ENCODE assay signal across 19 cellular contexts in genomic region chr13:36313047-36313969, GRCh38. TPM values are rescaled to one million over a fixed set of nuclear protein-coding genes. Genes with fewer than 3 reads are reported as not detected.
A peak's percentile ranks its signal among the peaks of the same experiment; 100 is the strongest.
DNase-seq lines count a peak whose midpoint lies in the region; ATAC-seq, FAIRE-seq and TF ChIP-seq lines count a peak whose summit lies in the region.
"Had no signal": no experiment of that assay in that cellular context is flagged by ENCODE, and none has a peak within 500 bp of the region (broad histone marks: within the 10 kb centered on the region; RNA-seq: fewer than 3 reads in every experiment).

No MANE protein-coding gene starts in this region.

- peak overlapping the region; percentile 20 for H3K27ac Mint-ChIP-seq in activated CD4-positive, alpha-beta memory T cell treated with anti-CD3 and anti-CD28 coated beads for 36 hours
- H3K27ac Mint-ChIP-seq in activated CD4-positive, alpha-beta memory T cell treated with anti-CD3 and anti-CD28 coated beads, Interleukin-2, amount 10 ng/mL, durations not matched to agents 7 days and 5 days, result no peak overlapping the region

- SMC1A ChIA-PET in GM12878 (lab: Charles Lee; ENCODE audit: uncharacterized antibody, unreplicated experiment), result no interaction called here

- in situ Hi-C loops in GM12878 (cut with MboI), result no loop called here

- TSS peak; percentile 7 for BruUV-seq in GM12878 (replicated peaks; lab: Mats Ljungman, UMichigan)

- H3K27ac ChIP-seq in Karpas-422 (ENCODE audit: low read length), result no peak overlapping the region
- H3K27ac ChIP-seq in GM12878 (ENCODE audit: control insufficient read depth, insufficient read depth), result no peak overlapping the region
- peak overlapping the region; percentile 2 for H3K27ac ChIP-seq in osteoblast (ENCODE audit: low read depth, low read length)
- H3K27ac ChIP-seq: C4-2B, SK-N-MC had no signal

- no peaks in the 10 kb centered on the region for H3K36me3 ChIP-seq in Karpas-422 (ENCODE audit: insufficient read depth, low read length)
- H3K36me3 ChIP-seq in GM12878 (ENCODE audit: control insufficient read depth in 2 of 2, insufficient read depth in 2 of 2, low read length in 1 of 2), result peaks cover 0 to 1% of the 10 kb centered on the region in 2 experiments; a peak in 1 of 4 replicates
- peaks cover 37% of the 10 kb centered on the region for H3K36me3 ChIP-seq in osteoblast (ENCODE audit: insufficient read depth, low read length)

- H3K9me3 ChIP-seq in Karpas-422 (ENCODE audit: low read length), result no peaks in the 10 kb centered on the region
- H3K9me3 ChIP-seq in GM12878 (replicated peaks; ENCODE audit: control insufficient read depth, insufficient read depth, low read length), result no peaks in the 10 kb centered on the region
- no peaks in the 10 kb centered on the region for H3K9me3 ChIP-seq in osteoblast (ENCODE audit: low read depth, low read length)
- H3K9me3 ChIP-seq: Caco-2 had no signal

- H3K4me2 ChIP-seq in Karpas-422 (ENCODE audit: low read depth, low read length, poor library complexity, severe bottlenecking), result no peak overlapping the region
- H3K4me2 ChIP-seq in GM12878 (ENCODE audit: control insufficient read depth, insufficient read depth), result no peak overlapping the region
- no peak overlapping the region for H3K4me2 ChIP-seq in osteoblast (ENCODE audit: insufficient read depth, low read length)

- peaks cover 26% of the 10 kb centered on the region for H3K36me3 Mint-ChIP-seq in activated CD4-positive, alpha-beta memory T cell treated with anti-CD3 and anti-CD28 coated beads for 36 hours
- H3K36me3 Mint-ChIP-seq in activated CD4-positive, alpha-beta memory T cell treated with anti-CD3 and anti-CD28 coated beads, Interleukin-2, amount 10 ng/mL, durations not matched to agents 7 days and 5 days (ENCODE audit: low read depth), result peaks cover 27% of the 10 kb centered on the region

- H3K79me2 ChIP-seq in Karpas-422 (ENCODE audit: low read length) (no peaks in the 10 kb centered on the region), GM12878 (ENCODE audit: control insufficient read depth, insufficient read depth, low read length) (no peaks in the 10 kb centered on the region), osteoblast (ENCODE audit: insufficient read depth, low read length) (peaks cover 12% of the 10 kb centered on the region)

- no peak for DNase-seq in activated CD4-positive, alpha-beta memory T cell treated with anti-CD3 and anti-CD28 coated beads for 36 hours
- DNase-seq in activated CD4-positive, alpha-beta memory T cell treated with anti-CD3 and anti-CD28 coated beads, Interleukin-2, amount 10 ng/mL, durations not matched to agents 7 days and 5 days, result no peak
- DNase-seq in Karpas-422 (no peak), GM12878 (ENCODE audit: low read depth, low spot score) (no peak), osteoblast (ENCODE audit: insufficient read length, low spot score, missing footprints) (no peak), HuH-7.5 (ENCODE audit: low spot score) (no peak), NCI-H774 (lab: John Stamatoyannopoulos, UW) (no peak), NCI-H1417 (lab: John Stamatoyannopoulos, UW) (no peak)
- DNase-seq: Caco-2, DMS53, NCI-H1694, NCI-H2107, NCI-H345, NCI-H69 had no signal

- RAD21 ChIA-PET in GM12878 (lab: Charles Lee; ENCODE audit: unreplicated experiment), result no interaction called here

- no peak for TF ChIP-seq EP300 in GM12878 (IDR thresholded peaks at IDR 0.05; ENCODE audit: borderline replicate concordance in 1 of 2, control insufficient read depth in 1 of 2, low read depth in 2 of 2, low read length in 2 of 2)

- no peaks in the 10 kb centered on the region for H3K9me2 ChIP-seq in Karpas-422 (replicated peaks; ENCODE audit: insufficient read depth, low read length)

- H3K9me3 Mint-ChIP-seq in activated CD4-positive, alpha-beta memory T cell treated with anti-CD3 and anti-CD28 coated beads for 36 hours, result no peaks in the 10 kb centered on the region
- no peaks in the 10 kb centered on the region for H3K9me3 Mint-ChIP-seq in activated CD4-positive, alpha-beta memory T cell treated with anti-CD3 and anti-CD28 coated beads, Interleukin-2, amount 10 ng/mL, durations not matched to agents 7 days and 5 days

- no peak for TF ChIP-seq RAD21 in GM12878 (IDR thresholded peaks at IDR 0.05; ENCODE audit: insufficient read depth, low read depth, low read length)

- TF ChIP-seq CTCF in GM12878 (IDR thresholded peaks at IDR 0.05 in 2 of 3, conservative IDR thresholded peaks at IDR 0.05 in 1 of 3; ENCODE audit: control insufficient read depth in 2 of 3, extremely low read depth in 1 of 3, insufficient read depth in 1 of 3, low read depth in 3 of 3, low read length in 3 of 3) (no peak), osteoblast (IDR thresholded peaks at IDR 0.05; ENCODE audit: extremely low read depth, low read depth, low read length) (no peak)

- POLR2A ChIA-PET in activated CD4-positive, alpha-beta memory T cell treated with anti-CD3 and anti-CD28 coated beads for 36 hours (lab: Charles Lee), result interaction anchor here (1.1 kb wide), 1 partner anchor 33 kb away, joined by 3 read pairs; the partner anchor contains the start of gene SPART
- POLR2A ChIA-PET in activated CD4-positive, alpha-beta memory T cell treated with anti-CD3 and anti-CD28 coated beads, Interleukin-2, amount 10 ng/mL, durations not matched to agents 7 days and 5 days (lab: Charles Lee), result no interaction called here
- POLR2A ChIA-PET in GM12878 (lab: Charles Lee), result interaction anchor here (0.7 kb wide), 1 partner anchor 13 kb away, joined by 4 read pairs; no protein-coding TSS in a partner anchor

- CTCF ChIA-PET in activated CD4-positive, alpha-beta memory T cell treated with anti-CD3 and anti-CD28 coated beads for 36 hours (lab: Charles Lee), result no interaction called here
- CTCF ChIA-PET in activated CD4-positive, alpha-beta memory T cell treated with anti-CD3 and anti-CD28 coated beads, Interleukin-2, amount 10 ng/mL, durations not matched to agents 7 days and 5 days (lab: Charles Lee), result no interaction called here
- CTCF ChIA-PET in GM12878 (lab: Yijun Ruan, JAX), result interaction anchor here (0.8 to 1.1 kb wide), 2 partner anchors 30 to 31 kb away, joined by 3 to 5 read pairs; no protein-coding TSS in a partner anchor

- H3K27me3 ChIP-seq in Karpas-422 (ENCODE audit: low read length) (no peaks in the 10 kb centered on the region), GM12878 (replicated peaks in 1 of 2; ENCODE audit: control insufficient read depth in 2 of 2, insufficient read depth in 2 of 2, low read length in 1 of 2) (no peaks in the 10 kb centered on the region), osteoblast (ENCODE audit: insufficient read depth, low read length) (no peaks in the 10 kb centered on the region)

- H3K4me1 Mint-ChIP-seq in activated CD4-positive, alpha-beta memory T cell treated with anti-CD3 and anti-CD28 coated beads for 36 hours (ENCODE audit: low read depth), result peaks cover 1% of the 10 kb centered on the region
- H3K4me1 Mint-ChIP-seq in activated CD4-positive, alpha-beta memory T cell treated with anti-CD3 and anti-CD28 coated beads, Interleukin-2, amount 10 ng/mL, durations not matched to agents 7 days and 5 days, result no peaks in the 10 kb centered on the region

- no peak overlapping the region for H3K4me3 ChIP-seq in Karpas-422 (ENCODE audit: low read length)
- no peak overlapping the region for H3K4me3 ChIP-seq in GM12878
- no peak overlapping the region for H3K4me3 ChIP-seq in osteoblast (ENCODE audit: insufficient read depth, low read length)
- H3K4me3 ChIP-seq: SK-N-MC had no signal

- H3K9ac ChIP-seq in Karpas-422 (ENCODE audit: low read length) (no peak overlapping the region), GM12878 (ENCODE audit: control insufficient read depth, insufficient read depth, low read length) (no peak overlapping the region)

- no peak for FAIRE-seq in GM12878 (lab: Jason Lieb, UNC)
- FAIRE-seq: GM12891 had no signal

- H3K27me3 Mint-ChIP-seq in activated CD4-positive, alpha-beta memory T cell treated with anti-CD3 and anti-CD28 coated beads for 36 hours, result no peaks in the 10 kb centered on the region
- no peaks in the 10 kb centered on the region for H3K27me3 Mint-ChIP-seq in activated CD4-positive, alpha-beta memory T cell treated with anti-CD3 and anti-CD28 coated beads, Interleukin-2, amount 10 ng/mL, durations not matched to agents 7 days and 5 days

- intact Hi-C loops in activated CD4-positive, alpha-beta memory T cell treated with anti-CD3 and anti-CD28 coated beads for 36 hours (cut with micrococcal nuclease), result no loop called here
- intact Hi-C loops in GM12878 (cut with micrococcal nuclease; ENCODE audit: unreplicated experiment), result no loop called here

- H3K4me1 ChIP-seq in Karpas-422 (ENCODE audit: low read length) (no peaks in the 10 kb centered on the region), GM12878 (ENCODE audit: control insufficient read depth, insufficient read depth, low read length) (no peaks in the 10 kb centered on the region), osteoblast (ENCODE audit: insufficient read depth, low read length) (peaks cover 22% of the 10 kb centered on the region)
- H3K4me1 ChIP-seq: Caco-2 had no signal

- H4K20me1 ChIP-seq in Karpas-422 (ENCODE audit: insufficient read depth, low read depth, low read length) (no peaks in the 10 kb centered on the region), GM12878 (ENCODE audit: control insufficient read depth, insufficient read depth) (no peaks in the 10 kb centered on the region), osteoblast (ENCODE audit: insufficient read depth, low read length) (peaks cover 3% of the 10 kb centered on the region)

- no peak overlapping the region for H3K4me3 Mint-ChIP-seq in activated CD4-positive, alpha-beta memory T cell treated with anti-CD3 and anti-CD28 coated beads for 36 hours
- H3K4me3 Mint-ChIP-seq in activated CD4-positive, alpha-beta memory T cell treated with anti-CD3 and anti-CD28 coated beads, Interleukin-2, amount 10 ng/mL, durations not matched to agents 7 days and 5 days, result no peak overlapping the region

- 0 out of 2 replicates have a peak overlapping the region, but pooled peaks have one; percentile 36 for H2AFZ ChIP-seq in Karpas-422 (ENCODE audit: low read length)
- no peak overlapping the region for H2AFZ ChIP-seq in GM12878 (ENCODE audit: control insufficient read depth, low read depth, low read length)
- no peak overlapping the region for H2AFZ ChIP-seq in osteoblast (ENCODE audit: low read length)

- ATAC-seq in GM12878, result no peak
- ATAC-seq: HCT116 had no signal

- 39% methylated on average over 3 of the region's 3 CpGs for WGBS in GM12878 (ENCODE audit: insufficient coverage, insufficient replicate concordance, low lambda C conversion rate, missing lambda C conversion rate)

- TF ChIP-seq POLR2A in GM12878 (IDR thresholded peaks at IDR 0.05; ENCODE audit: low read depth, low read length), result no peak

RNA-seq across cellular contexts. Expression of gene CCDC169, which starts 15.7 kb away (rescaled TPM):
- total RNA-seq in activated CD4-positive, alpha-beta memory T cell treated with anti-CD3 and anti-CD28 coated beads for 36 hours, result 1 to 10 TPM in 1 of 2 experiments, under 1 TPM in 1; 0.69 to 1.1 TPM
- under 1 TPM; 0.13 to 0.25 TPM for total RNA-seq in activated CD4-positive, alpha-beta memory T cell treated with anti-CD3 and anti-CD28 coated beads, Interleukin-2, amount 10 ng/mL, durations not matched to agents 7 days and 5 days
- total RNA-seq in Karpas-422 (2014; rRNA removed; shearing (Covaris generic); ENCODE audit: low replicate concordance), result not detected in 2 replicates
- total RNA-seq in GM12878 (2013; cell fraction: nucleolus; rRNA removed), result 0.23 TPM in 1 of 2 replicates, not detected in the other
- 0.22 TPM in 1 of 2 replicates, not detected in the other for total RNA-seq in GM12878 (2014; rRNA removed)
- total RNA-seq in GM12878 (2014; rRNA removed; fragmentation: Illumina TruSeq; extraction: Trizol), result 0.13 TPM in 1 of 2 replicates, not detected in the other
- total RNA-seq in GM12878 (2021), result not detected in 2 replicates
- polyA plus RNA-seq in GM12878 (2011; ENCODE audit: low read depth), result not detected
- 1.4 and 1.7 TPM in 2 replicates for polyA plus RNA-seq in GM12878 (2011; rRNA removed)
- polyA plus RNA-seq in GM12878 (2011; cell fraction: cytosol; rRNA removed), result 0.38 and 0.46 TPM in 2 replicates
- polyA plus RNA-seq in GM12878 (2011; cell fraction: nucleus; rRNA removed), result 1.5 TPM in 2 replicates
- not detected in 2 replicates for polyA plus RNA-seq in GM12878 (2012)
- polyA plus RNA-seq in GM12878 (2014; fragmentation: Illumina TruSeq; extraction: Trizol), result 0.24 TPM in 1 of 2 replicates, not detected in the other
- polyA plus RNA-seq in GM12878 (2014; fragmentation: Nextera tagmentation; extraction: Ambion mirVana), result under 1 TPM; 0.13 to 0.37 TPM
- polyA plus RNA-seq in GM12878 (2014; rRNA removed), result not detected in 2 replicates
- polyA plus RNA-seq in GM12878 (2016; fragmentation: Nextera tagmentation; extraction: Ambion mirVana), result under 1 TPM in 1 of 2 experiments, not detected in 1; 0.25 TPM
- 0.80 and 0.82 TPM in 2 replicates for polyA minus RNA-seq in GM12878 (2011; rRNA and poly(A)+ RNA removed)
- polyA minus RNA-seq in GM12878 (2011; cell fraction: cytosol; rRNA and poly(A)+ RNA removed), result not detected in 2 replicates
- 1.1 and 2.1 TPM in 2 replicates for polyA minus RNA-seq in GM12878 (2011; cell fraction: nucleus; rRNA and poly(A)+ RNA removed)
- 3.8 and 5.1 TPM in 2 replicates for total RNA-seq in osteoblast
- total RNA-seq: Caco-2, G401 had no signal

RNA-seq across cellular contexts. Expression of gene SPART, which starts 32.9 kb away (rescaled TPM):
- 10 to 100 TPM; 22.4 to 22.5 TPM for total RNA-seq in activated CD4-positive, alpha-beta memory T cell treated with anti-CD3 and anti-CD28 coated beads for 36 hours
- total RNA-seq in activated CD4-positive, alpha-beta memory T cell treated with anti-CD3 and anti-CD28 coated beads, Interleukin-2, amount 10 ng/mL, durations not matched to agents 7 days and 5 days, result 10 to 100 TPM; 23.6 to 24.0 TPM
- not detected in 2 replicates for total RNA-seq in Karpas-422 (2014; rRNA removed; shearing (Covaris generic); ENCODE audit: low replicate concordance)
- total RNA-seq in GM12878 (2013; cell fraction: nucleolus; rRNA removed), result 18.2 and 20.4 TPM in 2 replicates
- 20.9 and 22.1 TPM in 2 replicates for total RNA-seq in GM12878 (2014; rRNA removed)
- total RNA-seq in GM12878 (2014; rRNA removed; fragmentation: Illumina TruSeq; extraction: Trizol), result 48.3 and 50.0 TPM in 2 replicates
- total RNA-seq in GM12878 (2021), result 35.6 and 36.2 TPM in 2 replicates
- polyA plus RNA-seq in GM12878 (2011; ENCODE audit: low read depth), result 10.0 TPM
- polyA plus RNA-seq in GM12878 (2011; rRNA removed), result 52.2 and 63.5 TPM in 2 replicates
- 31.9 and 34.3 TPM in 2 replicates for polyA plus RNA-seq in GM12878 (2011; cell fraction: cytosol; rRNA removed)
- 33.9 and 42.0 TPM in 2 replicates for polyA plus RNA-seq in GM12878 (2011; cell fraction: nucleus; rRNA removed)
- polyA plus RNA-seq in GM12878 (2012), result 10.0 and 14.3 TPM in 2 replicates
- 74.6 and 105 TPM in 2 replicates for polyA plus RNA-seq in GM12878 (2014; fragmentation: Illumina TruSeq; extraction: Trizol)
- 10 to 100 TPM; 17.6 to 20.9 TPM for polyA plus RNA-seq in GM12878 (2014; fragmentation: Nextera tagmentation; extraction: Ambion mirVana)
- 34.4 and 35.9 TPM in 2 replicates for polyA plus RNA-seq in GM12878 (2014; rRNA removed)
- polyA plus RNA-seq in GM12878 (2016; fragmentation: Nextera tagmentation; extraction: Ambion mirVana), result 10 to 100 TPM; 59.7 to 65.9 TPM
- 44.0 and 81.4 TPM in 2 replicates for polyA minus RNA-seq in GM12878 (2011; rRNA and poly(A)+ RNA removed)
- polyA minus RNA-seq in GM12878 (2011; cell fraction: cytosol; rRNA and poly(A)+ RNA removed), result 24.3 and 33.4 TPM in 2 replicates
- 9.1 and 14.5 TPM in 2 replicates for polyA minus RNA-seq in GM12878 (2011; cell fraction: nucleus; rRNA and poly(A)+ RNA removed)
- 102 and 112 TPM in 2 replicates for total RNA-seq in osteoblast
- total RNA-seq: Caco-2 had no signal

Comparison
In these comparisons a context has a peak if more than half of its experiments do, and no peak if none do; other contexts are left out.
1. RNA of gene SPART, which starts 32.9 kb away (total RNA-seq): 102 to 112 TPM in osteoblast, 18.2 to 50.0 TPM in GM12878, 23.6 to 24.0 TPM in activated CD4-positive, alpha-beta memory T cell treated with anti-CD3 and anti-CD28 coated beads, Interleukin-2, amount 10 ng/mL, durations not matched to agents 7 days and 5 days and 22.4 to 22.5 TPM in activated CD4-positive, alpha-beta memory T cell treated with anti-CD3 and anti-CD28 coated beads for 36 hours; not detected in Karpas-422; every median in the first group is over 10 times any median in the second.